35 cellular contexts compared by ENCODE assay signal in genomic region chr3:109618766-109619378, GRCh38.
"Had no signal": no experiment of that assay in that cellular context is flagged by ENCODE, and none has a peak within 500 bp of the region (broad histone marks: within the 10 kb centered on the region; RNA-seq: fewer than 3 reads in every experiment).

No MANE protein-coding gene starts in this region.

- H3K36me3 ChIP-seq: MG63 had no signal

- H3K4me3 ChIP-seq: MG63 had no signal

- H3K9me3 ChIP-seq: MG63 had no signal

- H3K27me3 ChIP-seq: MG63 had no signal

- DNase-seq: Karpas-422, Kasumi-1, MG63, MM.1S, MV-4-11, NCI-H1048, NCI-H1092, NCI-H1092 treated with DMSO at 0.1 percent for 48 hours, NCI-H1105, NCI-H1105 treated with DMSO at 0.1 percent for 48 hours, NCI-H1417, NCI-H1417 treated with DMSO at 0.1 percent for 48 hours, NCI-H1436, NCI-H1436 treated with DMSO at 0.1 percent for 48 hours, NCI-H146, NCI-H1694, NCI-H1694 treated with DMSO at 0.1 percent for 48 hours, NCI-H187, NCI-H187 treated with DMSO at 0.1 percent for 48 hours, NCI-H1930, NCI-H2029, NCI-H2029 treated with DMSO at 0.1 percent for 48 hours, NCI-H2081, NCI-H2081 treated with DMSO at 0.1 percent for 48 hours, NCI-H2107, NCI-H2171, NCI-H2171 treated with DMSO at 0.1 percent for 48 hours, NCI-H2227 treated with DMSO at 0.1 percent for 48 hours, NCI-H226, NCI-H345, NCI-H446, NCI-H446 treated with DMSO at 0.1 percent for 48 hours, NCI-H510A, NCI-H510A treated with DMSO at 0.1 percent for 48 hours, NCI-H524 had no signal
